In genomic region chr14:72546359-72547035, GRCh38 we compare ENCODE assay signal across 25 cellular contexts.
A peak's percentile ranks its signal among the peaks of the same experiment; 100 is the strongest.
DNase-seq lines count a peak whose midpoint lies in the region; ATAC-seq and TF ChIP-seq lines count a peak whose summit lies in the region.
"Had no signal": no experiment of that assay in that cellular context is flagged by ENCODE, and none has a peak within 500 bp of the region (broad histone marks: within the 10 kb centered on the region; RNA-seq: fewer than 3 reads in every experiment).

No MANE protein-coding gene starts in this region.

- in situ Hi-C loops in G401 (cut with HindIII; ENCODE audit: low sequenced_read_pairs) (no loop called here), gastrocnemius medialis (cut with MboI; ENCODE audit: low sequenced_read_pairs in 4 of 4) (no loop called here), brain microvascular endothelial cell (cut with HindIII; ENCODE audit: low pct_ligation_motif_present, low sequenced_read_pairs) (no loop called here)

- intact Hi-C loops in right cardiac atrium (cut with DNase I) (no loop called here), gastrocnemius medialis (cut with DNase I; ENCODE audit: low total_unique reads) (no loop called here)

- H3K4me1 ChIP-seq in right cardiac atrium (ENCODE audit: control insufficient read depth, insufficient read depth, low read length) (peaks cover 3% of the 10 kb centered on the region), gastrocnemius medialis (peaks cover 31 to 45% of the 10 kb centered on the region in 2 donors)
- H3K4me1 ChIP-seq: stomach, transverse colon had no signal

- no peak for TF ChIP-seq POLR2A in gastrocnemius medialis (IDR thresholded peaks at IDR 0.05)

- H3K36me3 ChIP-seq in gastrocnemius medialis (no peaks in the 10 kb centered on the region), brain microvascular endothelial cell (replicated peaks) (no peaks in the 10 kb centered on the region)
- H3K36me3 ChIP-seq: neutrophil, stomach, transverse colon had no signal

- peak overlapping the region; percentile 36 for H3K27ac ChIP-seq in right cardiac atrium (ENCODE audit: low read length)
- H3K27ac ChIP-seq in gastrocnemius medialis: peak overlapping the region; percentile 6 to 67 (median 55)
- no peak overlapping the region for H3K27ac ChIP-seq in brain microvascular endothelial cell
- H3K27ac ChIP-seq: neutrophil, PC-9, stomach, transverse colon, VCaP had no signal

- TF ChIP-seq CTCF in gastrocnemius medialis (IDR thresholded peaks at IDR 0.05 in 4 of 5, conservative IDR thresholded peaks at IDR 0.05 in 1 of 5): no peak
- no peak for TF ChIP-seq CTCF in brain microvascular endothelial cell (IDR thresholded peaks at IDR 0.05; ENCODE audit: low read depth, low read length, missing control alignments)

- DNase-seq in G401 (ENCODE audit: low spot score) (peak; percentile 66), NCI-H2171 treated with DMSO at 0.1 percent for 48 hours (lab: John Stamatoyannopoulos, UW) (peak; percentile 80), right cardiac atrium (no peak), gastrocnemius medialis (peak in 1 of 2 donors; percentile 48), SIG-M5 treated with dmso at 0.1 percent for 504 hours (lab: John Stamatoyannopoulos, UW; ENCODE audit: unreplicated experiment) (no peak), cerebellum (ENCODE audit: low spot score) (no peak), brain microvascular endothelial cell (no peak)
- DNase-seq: activated CD4-positive, alpha-beta T cell treated with anti-CD3 and anti-CD28 coated beads, Interleukin-2, amount 10 ng/mL, durations not matched to agents 24 days and 14 days; activated effector memory CD4-positive, alpha-beta T cell treated with anti-CD3 and anti-CD28 coated beads, Interleukin-2, amount 50 U/mL, for 16 hours; activated naive CD8-positive, alpha-beta T cell treated with anti-CD3 and anti-CD28 coated beads, Interleukin-2, amount 10 ng/mL, durations not matched to agents 7 days and 5 days; activated T-cell treated with anti-CD3 and anti-CD28 coated beads, Interleukin-2, amount 50 U/mL, for 1 hour; EL; KG1; NCI-H1436 treated with DMSO at 0.1 percent for 48 hours; NCI-H510A; PC-9; SHP77 treated with DMSO at 0.1 percent for 48 hours; stimulated activated CD4-positive, alpha-beta T cell treated with anti-CD3 and anti-CD28 coated beads, Interleukin-2, amount 100 ng/mL, for 24 hours; stomach; SW 1271; T-helper 9 cell; transverse colon had no signal

- no peak overlapping the region for H3K4me3 ChIP-seq in right cardiac atrium (ENCODE audit: low read length)
- no peak overlapping the region for H3K4me3 ChIP-seq in gastrocnemius medialis
- no peak overlapping the region for H3K4me3 ChIP-seq in brain microvascular endothelial cell (ENCODE audit: low read depth, low read length)
- H3K4me3 ChIP-seq: lung, PC-9, stomach, transverse colon had no signal

- WGBS in right cardiac atrium: 71% methylated on average over 17 of the region's 17 CpGs

- ATAC-seq in right cardiac atrium (peak; percentile 26 to 42), gastrocnemius medialis (peak; percentile 25 to 62)

- H3K27me3 ChIP-seq in right cardiac atrium (ENCODE audit: control insufficient read depth, insufficient read depth) (no peaks in the 10 kb centered on the region), gastrocnemius medialis (no peaks in the 10 kb centered on the region), brain microvascular endothelial cell (replicated peaks) (no peaks in the 10 kb centered on the region)
- H3K27me3 ChIP-seq: transverse colon had no signal

- H3K9me3 ChIP-seq in right cardiac atrium (ENCODE audit: control insufficient read depth, low read length) (no peaks in the 10 kb centered on the region), gastrocnemius medialis (no peaks in the 10 kb centered on the region)
- H3K9me3 ChIP-seq: neutrophil, stomach, transverse colon had no signal

Comparison
In these comparisons a context has a peak if more than half of its experiments do, and no peak if none do; other contexts are left out.
1. DNase-seq: peak in G401 (single experiment) and NCI-H2171 treated with DMSO at 0.1 percent for 48 hours (single experiment); none in right cardiac atrium (0 of 3), SIG-M5 treated with dmso at 0.1 percent for 504 hours (single experiment), cerebellum (single experiment) and brain microvascular endothelial cell (single experiment).